Comparison of ENCODE assay signal across 1 cellular context in the genomic region with DNA sequence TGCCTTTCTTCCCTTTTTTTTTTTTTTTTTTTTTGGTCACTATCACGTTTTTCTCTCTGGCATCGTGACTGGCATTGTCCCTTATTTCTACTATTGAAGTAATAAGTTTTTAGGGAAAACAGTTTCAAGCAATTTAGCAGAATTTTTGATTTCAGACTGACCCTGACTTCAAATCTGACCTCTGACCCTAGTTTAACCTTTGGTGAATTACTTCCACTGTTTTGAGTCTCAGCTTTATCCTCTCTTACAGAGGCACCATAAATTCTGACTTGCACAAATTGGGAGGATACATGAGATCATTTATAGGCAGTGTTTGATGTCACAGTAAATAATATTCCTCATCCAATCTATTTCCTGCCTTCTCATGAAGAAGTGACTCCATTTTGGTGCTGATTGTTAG.
TF ChIP-seq lines count a peak whose summit lies in the region.

No MANE protein-coding gene starts in this region.

TF ChIP-seq in HCT116, 20 proteins besides CTCF, POLR2A, EP300 and RAD21 (continued from another document):
- TF ChIP-seq, protein P1, sequence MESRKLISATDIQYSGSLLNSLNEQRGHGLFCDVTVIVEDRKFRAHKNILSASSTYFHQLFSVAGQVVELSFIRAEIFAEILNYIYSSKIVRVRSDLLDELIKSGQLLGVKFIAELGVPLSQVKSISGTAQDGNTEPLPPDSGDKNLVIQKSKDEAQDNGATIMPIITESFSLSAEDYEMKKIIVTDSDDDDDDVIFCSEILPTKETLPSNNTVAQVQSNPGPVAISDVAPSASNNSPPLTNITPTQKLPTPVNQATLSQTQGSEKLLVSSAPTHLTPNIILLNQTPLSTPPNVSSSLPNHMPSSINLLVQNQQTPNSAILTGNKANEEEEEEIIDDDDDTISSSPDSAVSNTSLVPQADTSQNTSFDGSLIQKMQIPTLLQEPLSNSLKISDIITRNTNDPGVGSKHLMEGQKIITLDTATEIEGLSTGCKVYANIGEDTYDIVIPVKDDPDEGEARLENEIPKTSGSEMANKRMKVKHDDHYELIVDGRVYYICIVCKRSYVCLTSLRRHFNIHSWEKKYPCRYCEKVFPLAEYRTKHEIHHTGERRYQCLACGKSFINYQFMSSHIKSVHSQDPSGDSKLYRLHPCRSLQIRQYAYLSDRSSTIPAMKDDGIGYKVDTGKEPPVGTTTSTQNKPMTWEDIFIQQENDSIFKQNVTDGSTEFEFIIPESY (IDR thresholded peaks at IDR 0.05; ENCODE audit: extremely low read depth, insufficient replicate concordance, low read length) = no peak
- TF ChIP-seq CEBPB (IDR thresholded peaks at IDR 0.05; ENCODE audit: low read depth) (no peak), SRF (IDR thresholded peaks at IDR 0.05; ENCODE audit: low read depth) (no peak), FOSL1 (IDR thresholded peaks at IDR 0.05; ENCODE audit: low read depth) (no peak), EZH2phosphoT487 (IDR thresholded peaks at IDR 0.05; ENCODE audit: borderline replicate concordance) (no peak), CBX3 (IDR thresholded peaks at IDR 0.05; ENCODE audit: low read depth) (no peak), ZNF274 (IDR thresholded peaks at IDR 0.05; ENCODE audit: low read depth, low read length) (no peak), ELF1 (IDR thresholded peaks at IDR 0.05; ENCODE audit: borderline replicate concordance, low read depth) (no peak), ZFX (IDR thresholded peaks at IDR 0.05) (no peak)
- TF ChIP-seq, protein P2, sequence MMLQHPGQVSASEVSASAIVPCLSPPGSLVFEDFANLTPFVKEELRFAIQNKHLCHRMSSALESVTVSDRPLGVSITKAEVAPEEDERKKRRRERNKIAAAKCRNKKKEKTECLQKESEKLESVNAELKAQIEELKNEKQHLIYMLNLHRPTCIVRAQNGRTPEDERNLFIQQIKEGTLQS (IDR thresholded peaks at IDR 0.05) = no peak
TF ChIP-seq in HCT116: peak in this region for 0.
